ENCODE assay signal across 25 cellular contexts in genomic region chr5:137989419-137989818, GRCh38.
"Had no signal": no experiment of that assay in that cellular context is flagged by ENCODE, and none has a peak within 500 bp of the region (broad histone marks: within the 10 kb centered on the region; RNA-seq: fewer than 3 reads in every experiment).

No MANE protein-coding gene starts in this region.

- H3K4me1 ChIP-seq: colonic mucosa, esophagus squamous epithelium, left lung, lower lobe of right lung had no signal

- H3K27me3 ChIP-seq: colonic mucosa, esophagus squamous epithelium, gastrocnemius medialis, heart right ventricle, left lung had no signal

- ATAC-seq: effector memory CD8-positive, alpha-beta T cell; esophagus mucosa; gastrocnemius medialis; heart right ventricle; left cardiac atrium; left lung; left ventricle myocardium superior; lower lobe of right lung; mucosa of descending colon had no signal

- DNase-seq: colonic mucosa; cortex of kidney; effector CD8-positive, alpha-beta T cell; effector memory CD8-positive, alpha-beta T cell; endodermal cell; erythroblast; esophagus squamous epithelium; foreskin fibroblast; foreskin melanocyte; gastrocnemius medialis; glutamatergic neuron; head of caudate nucleus; heart right ventricle; hippocampal formation; left cardiac atrium; left lung; left ventricle myocardium superior; lower lobe of right lung; mesenchymal stem cell; mucosa of descending colon; naive B cell had no signal

- H3K36me3 ChIP-seq: colonic mucosa, gastrocnemius medialis had no signal

- H3K4me3 ChIP-seq: colonic mucosa, esophagus squamous epithelium, gastrocnemius medialis, heart right ventricle, left lung, lower lobe of right lung, mucosa of descending colon had no signal

- H3K4me1 Mint-ChIP-seq: endodermal cell had no signal

- H3K27me3 Mint-ChIP-seq: dendritic cell treated with granulocyte-macrophage colony-stimulating factor and Interleukin-4, amounts not matched to agents 40 ng/mL and 50 ng/mL, for 4 days; effector memory CD8-positive, alpha-beta T cell; naive B cell had no signal

- H3K9me3 Mint-ChIP-seq: dendritic cell treated with granulocyte-macrophage colony-stimulating factor and Interleukin-4, amounts not matched to agents 40 ng/mL and 50 ng/mL, for 4 days; effector memory CD8-positive, alpha-beta T cell; endodermal cell; mesothelial cell of epicardium; naive B cell had no signal

- H3K4me3 Mint-ChIP-seq: dendritic cell treated with granulocyte-macrophage colony-stimulating factor and Interleukin-4, amounts not matched to agents 40 ng/mL and 50 ng/mL, for 4 days; effector memory CD8-positive, alpha-beta T cell; endodermal cell; mesothelial cell of epicardium; naive B cell had no signal

- H3K27ac ChIP-seq: colonic mucosa, epithelial cell of prostate, esophagus squamous epithelium, gastrocnemius medialis, heart right ventricle, left lung, lower lobe of right lung had no signal

- H3K27ac Mint-ChIP-seq: dendritic cell treated with granulocyte-macrophage colony-stimulating factor and Interleukin-4, amounts not matched to agents 40 ng/mL and 50 ng/mL, for 4 days; endodermal cell; mesothelial cell of epicardium had no signal

- H3K9me3 ChIP-seq: colonic mucosa, esophagus squamous epithelium, gastrocnemius medialis, heart right ventricle, left lung, lower lobe of right lung, mucosa of descending colon had no signal
